In the genomic region with DNA sequence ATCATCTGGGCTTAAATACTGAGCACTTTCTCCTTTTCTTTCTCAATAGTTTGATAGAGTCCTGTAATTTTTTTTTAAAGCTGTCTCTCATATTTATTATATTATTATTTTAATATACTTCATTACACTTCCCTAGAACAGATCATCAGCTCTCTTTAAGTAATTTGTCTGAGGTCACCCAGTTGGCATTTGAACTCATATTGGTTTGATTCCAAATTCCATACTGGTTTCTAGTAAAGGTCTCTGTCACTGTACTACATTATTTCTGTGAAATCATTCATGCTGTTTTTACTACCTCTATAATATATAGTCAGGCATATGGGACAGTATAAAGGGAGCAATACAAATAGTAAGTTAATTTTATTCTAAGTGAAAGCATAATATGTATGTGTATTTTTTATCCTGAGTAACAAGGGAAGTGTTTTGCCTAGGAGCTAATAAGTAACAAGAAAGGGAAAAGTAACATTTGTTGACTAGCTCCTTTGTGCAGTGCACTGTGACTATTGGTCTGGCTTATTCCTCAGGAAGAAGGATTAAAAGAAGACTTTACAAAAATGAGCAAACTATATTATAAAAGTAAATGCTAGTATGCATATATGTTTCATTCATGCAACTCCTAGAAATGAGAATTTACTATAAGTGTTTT, we compare ENCODE assay signal across 14 cellular contexts. TPM values are rescaled to one million over a fixed set of nuclear protein-coding genes. Genes with fewer than 3 reads are reported as not detected.
A peak's percentile ranks its signal among the peaks of the same experiment; 100 is the strongest.
DNase-seq lines count a peak whose midpoint lies in the region; ATAC-seq lines count a peak whose summit lies in the region.
"Had no signal": no experiment of that assay in that cellular context is flagged by ENCODE, and none has a peak within 500 bp of the region (broad histone marks: within the 10 kb centered on the region; RNA-seq: fewer than 3 reads in every experiment).

No MANE protein-coding gene starts in this region.

- H3K36me3 Mint-ChIP-seq in CD8-positive, alpha-beta memory T cell = peaks cover 3 to 26% (median 24%) of the 10 kb centered on the region in 3 donors

- H3K27ac ChIP-seq in CD8-positive, alpha-beta memory T cell (ENCODE audit: low read depth, low read length) = no peak overlapping the region
- peak overlapping the region; percentile 6; the same call in 1 of the 2 replicates for H3K27ac ChIP-seq in SK-N-MC
- H3K27ac ChIP-seq: PC-9 had no signal

- peaks cover 29% of the 10 kb centered on the region for H3K4me1 ChIP-seq in CD8-positive, alpha-beta memory T cell (ENCODE audit: insufficient read depth, low read length)

- H3K27ac Mint-ChIP-seq in CD8-positive, alpha-beta memory T cell = peak overlapping the region in 6 of 8 donors; percentile 21 to 72 (median 58)
- H3K27ac Mint-ChIP-seq: T-helper 2 cell treated with Interferon-gamma antibody and Interleukin-4, amounts not matched to agents 5 μg/mL and 100 μg/mL, for 36 hours had no signal

- no peaks in the 10 kb centered on the region for H3K9me3 ChIP-seq in CD8-positive, alpha-beta memory T cell (ENCODE audit: low read length)
- no peaks in the 10 kb centered on the region for H3K9me3 ChIP-seq in SK-N-MC (ENCODE audit: low read depth, low read length)

- H3K9me3 Mint-ChIP-seq in CD8-positive, alpha-beta memory T cell = peaks cover 0 to 11% (median 2%) of the 10 kb centered on the region in 5 donors

- no peaks in the 10 kb centered on the region for H3K27me3 Mint-ChIP-seq in CD8-positive, alpha-beta memory T cell

- peaks cover 39 to 70% (median 56%) of the 10 kb centered on the region in 3 donors for H3K4me1 Mint-ChIP-seq in CD8-positive, alpha-beta memory T cell

- no peak overlapping the region for H3K4me3 ChIP-seq in CD8-positive, alpha-beta memory T cell (ENCODE audit: low read length)
- no peak overlapping the region for H3K4me3 ChIP-seq in SK-N-MC
- H3K4me3 ChIP-seq: PC-9 had no signal

- H3K4me3 Mint-ChIP-seq in CD8-positive, alpha-beta memory T cell = no peak overlapping the region
- H3K4me3 Mint-ChIP-seq: T-helper 2 cell treated with Interferon-gamma antibody and Interleukin-4, amounts not matched to agents 5 μg/mL and 100 μg/mL, for 36 hours had no signal

- no peaks in the 10 kb centered on the region for H3K27me3 ChIP-seq in CD8-positive, alpha-beta memory T cell (ENCODE audit: insufficient read depth, low read length, poor library complexity, severe bottlenecking)

- DNase-seq in CD8-positive, alpha-beta memory T cell = no peak
- DNase-seq in SK-N-MC (ENCODE audit: low read depth, low spot score) (no peak), fibroblast of peridontal ligament (ENCODE audit: extremely low read depth) (peak; percentile 53), renal cortical epithelial cell (ENCODE audit: low read depth) (peak; percentile 79), cortex of kidney (lab: John Stamatoyannopoulos, UW) (no peak)
- DNase-seq: activated CD4-positive, alpha-beta T cell treated with anti-CD3 and anti-CD28 coated beads, Interleukin-2, amount 50 U/mL, for 1 hour; GDM1; H7; PC-9; stimulated activated CD4-positive, alpha-beta T cell treated with anti-CD3 and anti-CD28 coated beads, Interleukin-1b, Interleukin-23, amount 100 ng/mL, for 48 hours had no signal

- POLR2A ChIA-PET in CD8-positive, alpha-beta memory T cell (lab: Charles Lee) = interaction anchor here (0.8 kb wide), 1 partner anchor 16 kb away, joined by 3 read pairs; no protein-coding TSS in a partner anchor

- ATAC-seq in GM19397 (IDR thresholded peaks at IDR 0.05; ENCODE audit: unreplicated experiment) (no peak), GM21737 (IDR thresholded peaks at IDR 0.05; ENCODE audit: unreplicated experiment) (no peak), HG03280 (IDR thresholded peaks at IDR 0.05; ENCODE audit: unreplicated experiment) (no peak)

- no peaks in the 10 kb centered on the region for H3K36me3 ChIP-seq in CD8-positive, alpha-beta memory T cell (ENCODE audit: insufficient read depth, low read length)
- peaks cover 8% of the 10 kb centered on the region for H3K36me3 ChIP-seq in SK-N-MC (ENCODE audit: insufficient read depth, low read length)

- H3K9ac ChIP-seq in SK-N-MC (ENCODE audit: insufficient read length) = no peak overlapping the region

- CTCF ChIA-PET in CD8-positive, alpha-beta memory T cell (lab: Charles Lee) = interaction anchor here (1.6 kb wide), 1 partner anchor 182 kb away, joined by 4 read pairs; no protein-coding TSS in a partner anchor

RNA-seq across cellular contexts. Expression of gene LPAR6, which starts 14.3 kb away (rescaled TPM):
- 1 to 10 TPM; 7.9 to 8.8 TPM for total RNA-seq in CD8-positive, alpha-beta memory T cell
- polyA plus RNA-seq in CD8-positive, alpha-beta memory T cell = 34.2 TPM
- 6.9 and 14.2 TPM in 2 replicates for total RNA-seq in renal cortical epithelial cell

Comparison
In these comparisons a context has a peak if more than half of its experiments do, and no peak if none do; other contexts are left out.
1. DNase-seq: peak in fibroblast of peridontal ligament (single experiment) and renal cortical epithelial cell (single experiment); none in CD8-positive, alpha-beta memory T cell (0 of 5), SK-N-MC (single experiment) and cortex of kidney (single experiment).